ENCODE assay signal across 8 cellular contexts in the genomic region with DNA sequence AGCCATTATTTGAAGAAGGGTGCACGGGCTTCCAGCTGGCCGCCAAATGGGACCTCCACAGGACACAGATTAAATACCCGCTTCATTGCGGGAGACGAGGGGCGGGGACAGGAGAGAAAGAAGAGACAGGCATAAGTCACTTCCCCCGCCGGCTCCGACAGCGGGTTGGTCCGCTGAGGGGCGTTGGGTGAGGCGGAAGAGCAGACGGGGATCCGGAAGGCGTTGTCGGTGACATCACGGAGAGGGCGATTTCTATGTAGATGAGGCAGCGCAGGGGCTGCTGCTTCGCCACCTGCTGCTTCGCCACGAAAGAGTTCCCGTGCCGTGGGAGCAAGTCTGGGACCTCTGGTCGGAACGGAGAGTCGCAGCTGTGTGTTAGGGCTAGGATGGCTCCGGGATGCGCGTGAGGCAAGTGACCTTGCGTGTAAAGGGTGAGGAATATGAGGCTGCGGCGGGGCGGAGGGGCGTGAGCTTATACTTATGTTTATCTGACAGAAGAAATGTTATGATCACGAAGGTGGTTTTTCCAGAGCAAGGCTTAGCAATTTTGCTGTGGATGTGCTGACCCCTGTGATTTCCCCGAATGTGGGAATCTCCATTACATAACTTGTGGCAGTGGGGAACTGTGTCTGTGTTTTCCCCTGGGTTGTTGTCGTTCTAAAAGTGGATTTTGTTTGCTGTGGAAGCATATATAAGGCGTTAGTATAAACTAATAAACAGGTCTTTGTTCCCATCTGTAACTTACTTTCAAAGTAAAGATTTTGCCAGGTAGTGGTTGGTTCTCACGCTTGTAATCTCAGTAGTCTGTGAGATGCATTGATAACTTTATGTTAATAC. TPM values are rescaled to one million over a fixed set of nuclear protein-coding genes. Genes with fewer than 3 reads are reported as not detected.
A peak's percentile ranks its signal among the peaks of the same experiment; 100 is the strongest.
DNase-seq lines count a peak whose midpoint lies in the region; ATAC-seq and TF ChIP-seq lines count a peak whose summit lies in the region.
"Not testable (repeated sequence)": the region's sequence is repeated elsewhere in the genome, so short reads cannot be mapped to it uniquely, and the experiment has no call there.

No MANE protein-coding gene starts in this region.

- peak overlapping the region; percentile 87 to 90 for H3K4me3 Mint-ChIP-seq in activated T-cell treated with anti-CD3 and anti-CD28 coated beads, Interleukin-2, amount 50 U/mL, for 72 hours

- in situ Hi-C loops in GM23248 (cut with MboI); Panc1 (cut with HindIII; ENCODE audit: low pct_unique_long_range_greater_than_20kb, low sequenced_read_pairs): not testable (repeated sequence)

- POLR2A ChIA-PET in Panc1 (lab: Charles Lee): not testable (repeated sequence)

- H3K9ac ChIP-seq in GM23248 (peak overlapping the region; percentile 87), mucosa of stomach (ENCODE audit: low read length) (peak overlapping the region; percentile 69)

- H3K36me3 Mint-ChIP-seq in activated T-cell treated with anti-CD3 and anti-CD28 coated beads, Interleukin-2, amount 50 U/mL, for 72 hours (ENCODE audit: insufficient read depth in 2 of 2): not testable (repeated sequence)

- H4K20me1 ChIP-seq in GM23248 (ENCODE audit: insufficient read depth): not testable (repeated sequence)

- not testable (repeated sequence) for H3F3A ChIP-seq in GM23248 (ENCODE audit: insufficient read depth)

- not testable (repeated sequence) for H3K9me2 ChIP-seq in GM23248 (ENCODE audit: insufficient read depth)

- H3K4me2 ChIP-seq in GM23248 (ENCODE audit: unreplicated experiment): peak overlapping the region; percentile 87

- H3K27ac ChIP-seq in GM23248 (peak overlapping the region; percentile 77), KOPT-K1 (ENCODE audit: low read depth, low read length, poor library complexity, severe bottlenecking) (peak overlapping the region; percentile 97), Panc1 (ENCODE audit: low read length) (peak overlapping the region; percentile 78), esophagus muscularis mucosa (replicated peaks in 1 of 4) (peak overlapping the region; percentile 76 to 92 (median 87))

- H3K9me3 Mint-ChIP-seq in activated T-cell treated with anti-CD3 and anti-CD28 coated beads, Interleukin-2, amount 50 U/mL, for 72 hours: not testable (repeated sequence)

- not testable (repeated sequence) for H3K36me3 ChIP-seq in GM23248 (ENCODE audit: low read depth); KOPT-K1 (ENCODE audit: insufficient read depth, low read length); Panc1 (ENCODE audit: control insufficient read depth, insufficient read depth, low read length); esophagus muscularis mucosa; mucosa of stomach (ENCODE audit: control insufficient read depth, insufficient read depth, low read length)

- H3K4me3 ChIP-seq in GM23248: peak overlapping the region; percentile 79
- peak overlapping the region; percentile 42 to 55 for H3K4me3 ChIP-seq in Panc1 (ENCODE audit: low read depth in 2 of 2, low read length in 2 of 2)
- H3K4me3 ChIP-seq in esophagus muscularis mucosa: peak overlapping the region; percentile 53 to 66 (median 60)
- peak overlapping the region; percentile 28 for H3K4me3 ChIP-seq in mucosa of stomach (ENCODE audit: low read length)

- TF ChIP-seq POLR2A in esophagus muscularis mucosa (IDR thresholded peaks at IDR 0.05; ENCODE audit: low read depth): peak; percentile 29

- H3K4me1 ChIP-seq in GM23248 (ENCODE audit: insufficient read depth); Panc1 (ENCODE audit: control insufficient read depth, insufficient read depth, low read length); esophagus muscularis mucosa; mucosa of stomach (ENCODE audit: control insufficient read depth, insufficient read depth, low read length): not testable (repeated sequence)

- H3K27me3 Mint-ChIP-seq in activated T-cell treated with anti-CD3 and anti-CD28 coated beads, Interleukin-2, amount 50 U/mL, for 72 hours (ENCODE audit: low read depth): not testable (repeated sequence)

- DNase-seq in DMS53 treated with DMSO at 0.1 percent for 48 hours (lab: John Stamatoyannopoulos, UW; ENCODE audit: unreplicated experiment) (peak; percentile 70), GM23248 (peak; percentile 71), Panc1 (ENCODE audit: low read depth, low spot score) (peak; percentile 88), esophagus muscularis mucosa (ENCODE audit: extremely low spot score) (peak; percentile 96)
- peak; percentile 92 for DNase-seq in activated T-cell treated with anti-CD3 and anti-CD28 coated beads, Interleukin-2, amount 50 U/mL, for 72 hours
- DNase-seq in stimulated activated CD8-positive, alpha-beta memory T cell treated with anti-CD3 and anti-CD28 coated beads, Interleukin-4, amount 100 ng/mL, for 1 hour (ENCODE audit: low read depth in 2 of 2, low spot score in 1 of 2): peak; percentile 69 to 81

- TSS peak; percentile 100 for BruUV-seq in Panc1 (replicated peaks; lab: Mats Ljungman, UMichigan)

- 0 to 2% methylated on average over 40 to 41 of the region's 41 CpGs for WGBS in GM23248 (ENCODE audit: low coverage in 1 of 2, low lambda C conversion rate in 2 of 2, missing lambda C conversion rate in 2 of 2), 2 experiments
- WGBS in esophagus muscularis mucosa: under 1% methylated on average over 34 of the region's 41 CpGs

- CTCF ChIA-PET in Panc1 (lab: Charles Lee): not testable (repeated sequence)

- not testable (repeated sequence) for H3K9me3 ChIP-seq in GM23248 (ENCODE audit: low read depth); KOPT-K1 (ENCODE audit: insufficient read depth, low read length, poor library complexity, severe bottlenecking); Panc1 (ENCODE audit: control insufficient read depth, insufficient read depth, low read depth, low read length); esophagus muscularis mucosa; mucosa of stomach (ENCODE audit: control insufficient read depth, low read length)

- TF ChIP-seq EP300 in esophagus muscularis mucosa (IDR thresholded peaks at IDR 0.05): not testable (repeated sequence)

- not testable (repeated sequence) for H3K79me2 ChIP-seq in GM23248 (ENCODE audit: insufficient read depth)

- not testable (repeated sequence) for TF ChIP-seq CTCF in Panc1 (IDR thresholded peaks at IDR 0.05); esophagus muscularis mucosa (IDR thresholded peaks at IDR 0.05)

- H3K4me1 Mint-ChIP-seq in activated T-cell treated with anti-CD3 and anti-CD28 coated beads, Interleukin-2, amount 50 U/mL, for 72 hours (ENCODE audit: low read depth): peaks cover 24% of the 10 kb centered on the region

- H3K27ac Mint-ChIP-seq in activated T-cell treated with anti-CD3 and anti-CD28 coated beads, Interleukin-2, amount 50 U/mL, for 72 hours: peak overlapping the region; percentile 99

- not testable (repeated sequence) for H3K27me3 ChIP-seq in GM23248 (replicated peaks; ENCODE audit: insufficient read depth); Panc1 (ENCODE audit: control insufficient read depth, insufficient read depth, low read length); esophagus muscularis mucosa; mucosa of stomach (ENCODE audit: control insufficient read depth, insufficient read depth, low read length)

- peak overlapping the region; percentile 98 for H2AFZ ChIP-seq in GM23248

- intact Hi-C loops in Panc1 (cut with micrococcal nuclease; ENCODE audit: unreplicated experiment); esophagus muscularis mucosa (cut with DNase I): not testable (repeated sequence)

- peak; percentile 95 for ATAC-seq in Panc1
- peak; percentile 82 to 83 for ATAC-seq in activated T-cell treated with anti-CD3 and anti-CD28 coated beads, Interleukin-2, amount 50 U/mL, for 72 hours (replicated peaks in 1 of 2)

RNA-seq across cellular contexts. Expression of a gene that starts 52.9 kb away (rescaled TPM):
- not detected in 2 replicates for total RNA-seq in GM23248 (2014; rRNA removed; shearing (Covaris generic))
- not detected in 2 replicates for polyA plus RNA-seq in GM23248 (2016; fragmentation: Nextera tagmentation; extraction: Ambion mirVana)
- total RNA-seq in Panc1 (2021; ENCODE audit: unreplicated experiment) (0.44 TPM), esophagus muscularis mucosa (under 1 TPM in 1 of 4 donors, not detected in 3; 0.83 TPM)
- polyA plus RNA-seq in Panc1 (2012; ENCODE audit: insufficient read length): not detected
- total RNA-seq in activated T-cell treated with anti-CD3 and anti-CD28 coated beads, Interleukin-2, amount 50 U/mL, for 72 hours: not detected

Comparison
In these comparisons a context has a peak if more than half of its experiments do, and no peak if none do; other contexts are left out.
1. Peak in every context shown above with its lines: DNase-seq, ATAC-seq, H3K4me3 ChIP-seq and H3K27ac ChIP-seq.
2. H3K4me3 ChIP-seq: peak in every context shown above with its lines; median percentile 79 in GM23248; 60 in esophagus muscularis mucosa; 48 in Panc1; 28 in mucosa of stomach.